ENCODE assay signal across 10 cellular contexts in the genomic region with DNA sequence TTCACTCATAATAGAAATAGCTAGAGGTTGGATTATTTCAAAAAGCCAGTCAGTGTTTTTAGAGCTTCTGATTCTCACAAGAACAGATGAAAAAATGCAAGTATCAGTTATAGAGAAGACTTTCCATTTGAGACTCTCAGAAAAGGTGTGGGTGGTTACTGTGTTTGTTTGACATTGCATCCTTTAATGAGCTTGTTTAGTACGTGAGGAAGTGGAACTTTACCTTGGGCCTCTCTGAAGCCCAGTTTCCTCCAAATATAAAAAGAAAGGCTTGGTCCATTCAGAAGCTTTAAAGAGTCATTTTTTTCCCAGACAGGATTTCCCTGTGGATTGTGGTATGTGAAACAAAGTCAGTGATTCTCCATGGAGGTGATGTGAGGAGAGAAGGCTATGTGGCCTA.
DNase-seq lines count a peak whose midpoint lies in the region; ATAC-seq, FAIRE-seq and TF ChIP-seq lines count a peak whose summit lies in the region.
"Had no signal": no experiment of that assay in that cellular context is flagged by ENCODE, and none has a peak within 500 bp of the region (broad histone marks: within the 10 kb centered on the region; RNA-seq: fewer than 3 reads in every experiment).

No MANE protein-coding gene starts in this region.

- H3K4me3 Mint-ChIP-seq in CD4-positive, alpha-beta memory T cell, result peak overlapping the region; percentile 37 to 88 (median 74)
- peak overlapping the region; percentile 5 for H3K4me3 Mint-ChIP-seq in activated CD8-positive, alpha-beta T cell treated with anti-CD3 and anti-CD28 coated beads for 36 hours
- H3K4me3 Mint-ChIP-seq in mesothelial cell of epicardium, result no peak overlapping the region

- H3K4me3 ChIP-seq in CD4-positive, alpha-beta memory T cell (ENCODE audit: low read length in 2 of 2), result no peak overlapping the region
- H3K4me3 ChIP-seq in vagina, result no peak overlapping the region

- H3K9me3 Mint-ChIP-seq in CD4-positive, alpha-beta memory T cell, result peaks cover 0 to 2% (median 0%) of the 10 kb centered on the region in 8 donors
- H3K9me3 Mint-ChIP-seq in activated CD8-positive, alpha-beta T cell treated with anti-CD3 and anti-CD28 coated beads for 36 hours, result no peaks in the 10 kb centered on the region
- H3K9me3 Mint-ChIP-seq in mesothelial cell of epicardium, result no peaks in the 10 kb centered on the region

- TF ChIP-seq POLR2A in vagina (IDR thresholded peaks at IDR 0.05), result no peak

- peaks cover 96% of the 10 kb centered on the region for H3K4me1 ChIP-seq in CD4-positive, alpha-beta memory T cell (ENCODE audit: insufficient read depth, low read length)
- peaks cover 37% of the 10 kb centered on the region for H3K4me1 ChIP-seq in vagina

- POLR2A ChIA-PET in CD4-positive, alpha-beta memory T cell (lab: Charles Lee; ENCODE audit: partially characterized antibody), result interaction anchor here (1.1 to 25.2 kb wide), 3 partner anchors 13 to 402 kb away, joined by 3 to 704 read pairs (median 3); no protein-coding TSS in a partner anchor
- POLR2A ChIA-PET in activated CD8-positive, alpha-beta T cell treated with anti-CD3 and anti-CD28 coated beads for 36 hours (lab: Charles Lee), result interaction anchor here (0.7 to 1.1 kb wide), 4 partner anchors 8 to 96 kb away, joined by 3 to 4 read pairs (median 3); no protein-coding TSS in a partner anchor

- H3K36me3 Mint-ChIP-seq in CD4-positive, alpha-beta memory T cell, result peaks cover 25 to 29% of the 10 kb centered on the region in 2 donors
- peaks cover 7% of the 10 kb centered on the region for H3K36me3 Mint-ChIP-seq in activated CD8-positive, alpha-beta T cell treated with anti-CD3 and anti-CD28 coated beads for 36 hours (ENCODE audit: low read depth)
- H3K36me3 Mint-ChIP-seq in mesothelial cell of epicardium, result no peaks in the 10 kb centered on the region

- peak; percentile 75 for FAIRE-seq in GM19239 (lab: Jason Lieb, UNC)

- CTCF ChIA-PET in CD4-positive, alpha-beta memory T cell (lab: Charles Lee; ENCODE audit: partially characterized antibody), result interaction anchor here (1.2 to 24.8 kb wide), 5 partner anchors 7 to 23 kb away, joined by 3 to 545 read pairs (median 12); no protein-coding TSS in a partner anchor
- CTCF ChIA-PET in activated CD8-positive, alpha-beta T cell treated with anti-CD3 and anti-CD28 coated beads for 36 hours (lab: Charles Lee), result interaction anchor here (1.1 to 2.4 kb wide), 10 partner anchors 8 to 45 kb away, joined by 3 to 18 read pairs (median 4); no protein-coding TSS in a partner anchor

- no peaks in the 10 kb centered on the region for H3K36me3 ChIP-seq in CD4-positive, alpha-beta memory T cell (ENCODE audit: insufficient read depth, low read length)
- no peaks in the 10 kb centered on the region for H3K36me3 ChIP-seq in vagina

- H3K27ac ChIP-seq in CD4-positive, alpha-beta memory T cell (ENCODE audit: low read depth, low read length), result peak overlapping the region; percentile 14
- H3K27ac ChIP-seq in vagina, result no peak overlapping the region

- H3K27ac Mint-ChIP-seq in CD4-positive, alpha-beta memory T cell, result peak overlapping the region; percentile 49 to 94 (median 89)
- H3K27ac Mint-ChIP-seq in activated CD8-positive, alpha-beta T cell treated with anti-CD3 and anti-CD28 coated beads for 36 hours, result peak overlapping the region; percentile 86
- H3K27ac Mint-ChIP-seq in mesothelial cell of epicardium, result no peak overlapping the region

- H3K9me3 ChIP-seq in CD4-positive, alpha-beta memory T cell (ENCODE audit: control insufficient read depth in 1 of 2, low read length in 2 of 2), result no peaks in the 10 kb centered on the region
- no peaks in the 10 kb centered on the region for H3K9me3 ChIP-seq in vagina
- H3K9me3 ChIP-seq: Caco-2 had no signal

- no peak for TF ChIP-seq CTCF in activated CD8-positive, alpha-beta T cell treated with anti-CD3 and anti-CD28 coated beads for 36 hours (IDR thresholded peaks at IDR 0.05)
- TF ChIP-seq CTCF in vagina (IDR thresholded peaks at IDR 0.05) (no peak), mesothelial cell of epicardium (IDR thresholded peaks at IDR 0.05; ENCODE audit: unreplicated experiment) (no peak)

- H3K27me3 ChIP-seq in CD4-positive, alpha-beta memory T cell (ENCODE audit: insufficient read depth, low read length), result no peaks in the 10 kb centered on the region
- H3K27me3 ChIP-seq in vagina, result no peaks in the 10 kb centered on the region

- intact Hi-C loops in CD4-positive, alpha-beta memory T cell (cut with micrococcal nuclease), result loop anchor here (2.0 to 10.0 kb wide), 2 partner anchors 19 to 95 kb away; partner anchors contain the start of gene LIMS1
- intact Hi-C loops in activated CD8-positive, alpha-beta T cell treated with anti-CD3 and anti-CD28 coated beads for 36 hours (cut with micrococcal nuclease), result no loop called here
- intact Hi-C loops in vagina (cut with DNase I), result no loop called here

- DNase-seq in CD4-positive, alpha-beta memory T cell, result peak in 1 of 5 donors; percentile 39
- DNase-seq in GM19239 (ENCODE audit: insufficient read length, low spot score) (no peak), vagina (ENCODE audit: extremely low spot score in 2 of 2) (no peak), retina (no peak), mesothelial cell of epicardium (ENCODE audit: low spot score in 2 of 2, unreplicated experiment in 2 of 2) (no peak), MV-4-11 (lab: John Stamatoyannopoulos, UW) (no peak)
- no peak for DNase-seq in activated CD8-positive, alpha-beta T cell treated with anti-CD3 and anti-CD28 coated beads for 36 hours
- DNase-seq: Caco-2 had no signal

- H3K4me1 Mint-ChIP-seq in CD4-positive, alpha-beta memory T cell, result peaks cover 69 to 94% (median 82%) of the 10 kb centered on the region in 4 donors
- peaks cover 72% of the 10 kb centered on the region for H3K4me1 Mint-ChIP-seq in activated CD8-positive, alpha-beta T cell treated with anti-CD3 and anti-CD28 coated beads for 36 hours (ENCODE audit: low read depth)
- H3K4me1 Mint-ChIP-seq in mesothelial cell of epicardium, result peaks cover 32% of the 10 kb centered on the region

- peak; percentile 45 for ATAC-seq in HG02981 (IDR thresholded peaks at IDR 0.05; ENCODE audit: unreplicated experiment)
- peak; percentile 75 for ATAC-seq in activated CD8-positive, alpha-beta T cell treated with anti-CD3 and anti-CD28 coated beads for 36 hours
- ATAC-seq: HCT116 had no signal

- no peaks in the 10 kb centered on the region for H3K27me3 Mint-ChIP-seq in CD4-positive, alpha-beta memory T cell
- H3K27me3 Mint-ChIP-seq in activated CD8-positive, alpha-beta T cell treated with anti-CD3 and anti-CD28 coated beads for 36 hours, result no peaks in the 10 kb centered on the region
- H3K27me3 Mint-ChIP-seq in mesothelial cell of epicardium (ENCODE audit: low read depth), result no peaks in the 10 kb centered on the region
